Comparison of ENCODE assay signal across 22 cellular contexts in the genomic region with DNA sequence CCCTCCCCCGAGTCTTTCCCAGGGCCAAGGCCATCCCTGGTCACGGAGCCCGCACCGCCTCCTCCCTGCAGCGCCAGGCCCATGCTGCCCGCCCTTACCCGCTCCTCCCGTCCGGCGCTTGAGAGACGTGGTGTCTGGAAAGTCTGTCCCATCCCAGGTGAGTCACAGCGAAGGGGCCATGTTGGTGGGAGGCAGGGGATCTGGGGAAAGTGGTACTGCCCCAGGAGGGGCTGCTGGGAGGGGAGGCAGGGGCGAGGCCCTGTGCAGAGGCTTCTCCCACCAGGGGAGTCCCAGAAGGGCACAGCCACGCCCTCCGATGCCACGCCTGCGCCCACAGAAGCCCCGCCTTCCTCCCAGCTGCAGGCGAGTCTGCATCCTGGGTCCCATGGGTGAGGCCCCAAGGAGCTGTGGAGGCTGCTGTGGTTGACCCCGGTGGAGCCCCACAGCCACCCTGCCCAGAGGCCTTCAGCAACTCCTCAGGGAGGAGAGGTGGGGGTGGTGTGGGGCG.
A peak's percentile ranks its signal among the peaks of the same experiment; 100 is the strongest.
DNase-seq lines count a peak whose midpoint lies in the region; ATAC-seq and TF ChIP-seq lines count a peak whose summit lies in the region.
"Had no signal": no experiment of that assay in that cellular context is flagged by ENCODE, and none has a peak within 500 bp of the region (broad histone marks: within the 10 kb centered on the region; RNA-seq: fewer than 3 reads in every experiment).

No MANE protein-coding gene starts in this region.

- H3K27me3 ChIP-seq in BLaER1 (no peaks in the 10 kb centered on the region), neuronal stem cell (ENCODE audit: control insufficient read depth in 3 of 3, insufficient read depth in 3 of 3, low read depth in 1 of 3, low read length in 3 of 3) (peaks cover 0 to 20% (median 0%) of the 10 kb centered on the region in 3 experiments)
- H3K27me3 ChIP-seq: BE2C had no signal

- peaks cover 25% of the 10 kb centered on the region for H3K4me1 Mint-ChIP-seq in WTC11
- no peaks in the 10 kb centered on the region for H3K4me1 Mint-ChIP-seq in endothelial cell (ENCODE audit: unreplicated experiment)
- H3K4me1 Mint-ChIP-seq: CD4-positive, CD25-positive, alpha-beta regulatory T cell had no signal

- H3K27ac ChIP-seq in BLaER1 = no peak overlapping the region
- no peak overlapping the region for H3K27ac ChIP-seq in HEK293 (ENCODE audit: extremely low read depth, low read depth, low read length)
- no peak overlapping the region for H3K27ac ChIP-seq in neuronal stem cell (replicated peaks; ENCODE audit: low read length)
- H3K27ac ChIP-seq: A549, C4-2B, GM23248 had no signal

- POLR2A ChIA-PET in HEK293 (lab: Yijun Ruan, JAX) (interaction anchor here (0.6 kb wide), 1 partner anchor 39 kb away, joined by 3 read pairs; no protein-coding TSS in a partner anchor), WTC11 (lab: Charles Lee) (no interaction called here)

- no peak overlapping the region for H3K14ac ChIP-seq in neuronal stem cell (ENCODE audit: low read length)

- no CpG with 5 or more reads among the region's 21 CpGs for WGBS in neuronal stem cell (ENCODE audit: extremely low coverage in 2 of 2, insufficient read length in 2 of 2, insufficient replicate concordance in 1 of 2), 2 donors

- H3K36me3 Mint-ChIP-seq in WTC11 (no peaks in the 10 kb centered on the region; the same call in 1 of the 2 replicates), endothelial cell (ENCODE audit: low read depth, unreplicated experiment) (no peaks in the 10 kb centered on the region)
- H3K36me3 Mint-ChIP-seq: CD4-positive, CD25-positive, alpha-beta regulatory T cell; CD8-positive, alpha-beta T cell had no signal

- no peak overlapping the region for H4K8ac ChIP-seq in neuronal stem cell (ENCODE audit: low read depth, low read length)

- DNase-seq in WTC11 (ENCODE audit: low spot score) = no peak
- no peak for DNase-seq in neuronal stem cell (ENCODE audit: low spot score)
- no peak for DNase-seq in endothelial cell (ENCODE audit: low spot score)
- no peak for DNase-seq in NCI-H1694 treated with DMSO at 0.1 percent for 48 hours (lab: John Stamatoyannopoulos, UW)
- DNase-seq: 8988T; ACHN; AML-193; BE2C; Caco-2; CD4-positive, CD25-positive, alpha-beta regulatory T cell; CD8-positive, alpha-beta T cell; DMS153; DND-41; GM23248; H9; HFFc6 had no signal

- H3K79me1 ChIP-seq in neuronal stem cell (ENCODE audit: low read depth, low read length) = no peaks in the 10 kb centered on the region

- CTCF ChIA-PET in HEK293 (lab: Yijun Ruan, JAX) (interaction anchor here (2.0 kb wide), 1 partner anchor 40 kb away, joined by 9 read pairs; no protein-coding TSS in a partner anchor), WTC11 (lab: Charles Lee) (no interaction called here)

- no peaks in the 10 kb centered on the region for H3K27me3 Mint-ChIP-seq in WTC11 (ENCODE audit: low read depth)
- peaks cover 4% of the 10 kb centered on the region for H3K27me3 Mint-ChIP-seq in endothelial cell (ENCODE audit: unreplicated experiment)

- H4K20me1 ChIP-seq in BLaER1 = no peaks in the 10 kb centered on the region

- H2BK5ac ChIP-seq in neuronal stem cell (ENCODE audit: low read length) = no peak overlapping the region

- no peak overlapping the region for H3K9ac ChIP-seq in BLaER1
- no peak overlapping the region for H3K9ac ChIP-seq in neuronal stem cell (ENCODE audit: low read depth, low read length, poor library complexity)
- H3K9ac ChIP-seq: GM23248 had no signal

- TF ChIP-seq CTCF in HEK293 (tag by site-specific recombination; IDR thresholded peaks at IDR 0.05) (no peak), WTC11 (IDR thresholded peaks at IDR 0.05) (no peak), endothelial cell (IDR thresholded peaks at IDR 0.05; ENCODE audit: unreplicated experiment) (no peak)

- H4K91ac ChIP-seq in neuronal stem cell (ENCODE audit: low read depth, low read length, poor library complexity) = no peak overlapping the region

- H3K9me3 ChIP-seq in BLaER1 = no peaks in the 10 kb centered on the region
- no peaks in the 10 kb centered on the region for H3K9me3 ChIP-seq in HEK293 (ENCODE audit: control insufficient read depth, insufficient read depth, low read depth, low read length)
- H3K9me3 ChIP-seq in neuronal stem cell (replicated peaks in 1 of 2; ENCODE audit: control insufficient read depth in 2 of 2, insufficient read depth in 1 of 2, low read depth in 1 of 2, low read length in 2 of 2) = peaks cover 0 to 2% of the 10 kb centered on the region in 2 donors
- H3K9me3 ChIP-seq: A549, BE2C, Caco-2 had no signal

- H2AFZ ChIP-seq in neuronal stem cell (ENCODE audit: low read length) = no peak overlapping the region
- H2AFZ ChIP-seq: GM23248 had no signal

- H2BK15ac ChIP-seq in neuronal stem cell (ENCODE audit: low read length) = peak overlapping the region; percentile 84

- H3K4me3 ChIP-seq in BLaER1 (no peak overlapping the region), HEK293 (ENCODE audit: low read depth, low read length) (no peak overlapping the region), neuronal stem cell (ENCODE audit: low read length in 2 of 2) (no peak overlapping the region)
- H3K4me3 ChIP-seq: A549, GM23248 had no signal

- peaks cover 5% of the 10 kb centered on the region for H3K9me3 Mint-ChIP-seq in WTC11
- H3K9me3 Mint-ChIP-seq in endothelial cell (ENCODE audit: unreplicated experiment) = no peaks in the 10 kb centered on the region
- H3K9me3 Mint-ChIP-seq: CD4-positive, CD25-positive, alpha-beta regulatory T cell; CD8-positive, alpha-beta T cell had no signal

- H3K4me3 Mint-ChIP-seq in WTC11 = no peak overlapping the region
- H3K4me3 Mint-ChIP-seq in endothelial cell (ENCODE audit: unreplicated experiment) = no peak overlapping the region
- H3K4me3 Mint-ChIP-seq: CD4-positive, CD25-positive, alpha-beta regulatory T cell; CD8-positive, alpha-beta T cell; H9; HFFc6 had no signal

- no peak overlapping the region for H3K27ac Mint-ChIP-seq in WTC11
- no peak overlapping the region for H3K27ac Mint-ChIP-seq in endothelial cell (ENCODE audit: unreplicated experiment)
- H3K27ac Mint-ChIP-seq: CD4-positive, CD25-positive, alpha-beta regulatory T cell; CD8-positive, alpha-beta T cell; H9; HFFc6 had no signal

- H3K4me1 ChIP-seq in BLaER1 (peaks cover 24% of the 10 kb centered on the region), HEK293 (ENCODE audit: control insufficient read depth, insufficient read depth, low read length) (no peaks in the 10 kb centered on the region), neuronal stem cell (ENCODE audit: control insufficient read depth in 2 of 2, insufficient read depth in 1 of 2, low read depth in 1 of 2, low read length in 2 of 2) (peaks cover 0 to 9% of the 10 kb centered on the region in 2 donors)
- H3K4me1 ChIP-seq: A549, Caco-2 had no signal

- no peak overlapping the region for H2BK120ac ChIP-seq in neuronal stem cell (ENCODE audit: low read depth, low read length)

- H2BK12ac ChIP-seq in neuronal stem cell (ENCODE audit: low read length) = no peak overlapping the region

- no peak for ATAC-seq in WTC11
- ATAC-seq in HG03469 (IDR thresholded peaks at IDR 0.05; ENCODE audit: unreplicated experiment) = no peak
- ATAC-seq: A549; CD8-positive, alpha-beta T cell; HCT116 had no signal

- peak overlapping the region; percentile 16 for H2AK5ac ChIP-seq in neuronal stem cell (ENCODE audit: low read depth, low read length)

- H3K23ac ChIP-seq in neuronal stem cell (ENCODE audit: low read depth, low read length, poor library complexity) = no peak overlapping the region

- peak overlapping the region; percentile 20 for H3K18ac ChIP-seq in neuronal stem cell (ENCODE audit: low read length)

- H3K4me2 ChIP-seq in BLaER1 (peak overlapping the region; percentile 48), neuronal stem cell (ENCODE audit: insufficient read depth, low read length, poor library complexity, severe bottlenecking) (no peak overlapping the region)
- H3K4me2 ChIP-seq: A549 had no signal

- no peak overlapping the region for H3K4ac ChIP-seq in neuronal stem cell (ENCODE audit: low read length)

- H3K36me3 ChIP-seq in BLaER1 = no peaks in the 10 kb centered on the region
- H3K36me3 ChIP-seq in HEK293 (ENCODE audit: control insufficient read depth in 2 of 2, insufficient read depth in 1 of 2, low read length in 2 of 2) = no peaks in the 10 kb centered on the region
- H3K36me3 ChIP-seq in neuronal stem cell (replicated peaks in 1 of 2; ENCODE audit: control insufficient read depth in 2 of 2, insufficient read depth in 2 of 2, low read length in 2 of 2) = no peaks in the 10 kb centered on the region
- H3K36me3 ChIP-seq: BE2C had no signal

TF ChIP-seq in HEK293, 187 proteins besides CTCF, POLR2A, EP300 and RAD21:
- peak; percentile 83 for TF ChIP-seq KLF1 (tag by site-specific recombination; IDR thresholded peaks at IDR 0.05)
- TF ChIP-seq ZBTB17 (tag by site-specific recombination; IDR thresholded peaks at IDR 0.05) = no peak

TF ChIP-seq in WTC11, 78 proteins besides CTCF, POLR2A, EP300 and RAD21:
- peak; percentile 81 for TF ChIP-seq ZNF121 (CRISPR knock-in tag; IDR thresholded peaks at IDR 0.05)
- no peak for TF ChIP-seq CBFB (CRISPR knock-in tag; IDR thresholded peaks at IDR 0.05; ENCODE audit: low read depth)
TF ChIP-seq in WTC11: peak in this region for 1.
